In the genomic region with DNA sequence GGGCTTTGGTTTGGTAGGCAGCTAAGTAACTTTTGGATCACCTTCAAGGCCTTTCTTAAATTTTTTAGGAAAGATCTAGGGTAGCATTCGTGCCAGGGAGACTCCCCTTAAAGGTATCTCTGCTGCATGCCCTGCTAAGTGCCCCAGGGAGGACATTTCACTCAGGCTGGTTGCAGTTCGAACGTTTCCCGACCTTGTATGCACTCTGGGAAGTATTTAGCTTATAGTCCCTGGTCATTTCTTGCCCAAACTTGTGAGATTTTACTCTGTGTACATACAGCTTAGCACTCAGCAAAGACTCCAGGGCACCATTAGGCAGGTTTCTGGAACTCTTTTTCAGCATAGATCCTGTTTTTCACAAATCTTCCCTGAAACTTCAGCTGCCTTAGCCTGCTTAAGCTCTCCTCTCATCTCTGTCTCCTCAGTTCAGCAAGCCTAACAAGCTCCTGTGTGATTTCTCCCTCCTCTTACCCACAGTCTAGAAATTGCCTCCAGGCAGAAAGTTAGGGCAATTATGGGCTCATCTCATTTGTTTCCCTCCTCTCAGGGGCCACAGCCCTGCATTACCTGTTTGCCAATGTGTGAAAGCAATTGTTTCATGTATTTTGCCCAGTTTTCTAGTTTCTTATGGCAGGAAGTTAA, we compare ENCODE assay signal across 20 cellular contexts.
DNase-seq lines count a peak whose midpoint lies in the region; FAIRE-seq and TF ChIP-seq lines count a peak whose summit lies in the region.
"Had no signal": no experiment of that assay in that cellular context is flagged by ENCODE, and none has a peak within 500 bp of the region (broad histone marks: within the 10 kb centered on the region; RNA-seq: fewer than 3 reads in every experiment).

No MANE protein-coding gene starts in this region.

- H3K9me3 Mint-ChIP-seq in chondrocyte (ENCODE audit: low read depth): no peaks in the 10 kb centered on the region
- H3K9me3 Mint-ChIP-seq: activated naive CD8-positive, alpha-beta T cell treated with anti-CD3 and anti-CD28 coated beads, Interleukin-2, amount 50 U/mL, for 24 hours; activated T-helper 2 cell treated with anti-CD3 and anti-CD28 coated beads, Interferon-gamma antibody, Interleukin-2, Interleukin-4, amounts not matched to agents 10 μg/mL and 5 μg/mL and 100 μg/mL, durations not matched to agents 14 hours and 24 hours and 36 hours; naive thymus-derived CD8-positive, alpha-beta T cell had no signal

- peaks cover 50% of the 10 kb centered on the region for H3K4me1 Mint-ChIP-seq in chondrocyte (ENCODE audit: low read depth)
- H3K4me1 Mint-ChIP-seq: activated naive CD8-positive, alpha-beta T cell treated with anti-CD3 and anti-CD28 coated beads, Interleukin-2, amount 50 U/mL, for 24 hours; CD4-positive, CD25-positive, alpha-beta regulatory T cell had no signal

- H3K27ac ChIP-seq in right atrium auricular region (peak overlapping the region; percentile 9 to 44), subcutaneous abdominal adipose tissue (ENCODE audit: low read depth, low read length) (peak overlapping the region; percentile 60), adrenal gland (peak overlapping the region in 1 of 5 donors; percentile 31)
- H3K27ac ChIP-seq: stomach had no signal

- H3K36me3 Mint-ChIP-seq in chondrocyte (ENCODE audit: low read depth): no peaks in the 10 kb centered on the region

- H3K4me1 ChIP-seq in right atrium auricular region (peaks cover 0 to 27% of the 10 kb centered on the region in 2 donors), subcutaneous abdominal adipose tissue (ENCODE audit: control insufficient read depth in 5 of 5, insufficient read depth in 5 of 5, low read length in 5 of 5) (peaks cover 5 to 38% (median 24%) of the 10 kb centered on the region in 5 donors), adrenal gland (replicated peaks in 1 of 2) (peaks cover 13 to 16% of the 10 kb centered on the region in 2 donors)

- H3K27me3 ChIP-seq in right atrium auricular region: no peaks in the 10 kb centered on the region
- H3K27me3 ChIP-seq in subcutaneous abdominal adipose tissue (ENCODE audit: control insufficient read depth in 5 of 5, insufficient read depth in 4 of 5, low read length in 5 of 5): peaks cover 0 to 2% (median 0%) of the 10 kb centered on the region in 5 donors
- no peaks in the 10 kb centered on the region for H3K27me3 ChIP-seq in adrenal gland
- H3K27me3 ChIP-seq: heart right ventricle, stomach had no signal

- peak overlapping the region in 3 of 5 donors; percentile 35 to 42 (median 36) for H3K9ac ChIP-seq in subcutaneous abdominal adipose tissue (ENCODE audit: low read length in 5 of 5)

- intact Hi-C loops in adrenal gland (cut with DNase I): no loop called here

- TF ChIP-seq CTCF in chondrocyte (IDR thresholded peaks at IDR 0.05) (no peak), right atrium auricular region (IDR thresholded peaks at IDR 0.05) (no peak), adrenal gland (IDR thresholded peaks at IDR 0.05) (no peak)

- no peaks in the 10 kb centered on the region for H3K27me3 Mint-ChIP-seq in chondrocyte (ENCODE audit: low read depth)
- H3K27me3 Mint-ChIP-seq: activated naive CD8-positive, alpha-beta T cell treated with anti-CD3 and anti-CD28 coated beads, Interleukin-2, amount 50 U/mL, for 24 hours; CD4-positive, CD25-positive, alpha-beta regulatory T cell; naive thymus-derived CD8-positive, alpha-beta T cell had no signal

- no peak for FAIRE-seq in frontal cortex (lab: Jason Lieb, UNC)

- H3K27ac Mint-ChIP-seq in chondrocyte (ENCODE audit: unreplicated experiment): peak overlapping the region; percentile 52
- H3K27ac Mint-ChIP-seq: activated naive CD8-positive, alpha-beta T cell treated with anti-CD3 and anti-CD28 coated beads, Interleukin-2, amount 50 U/mL, for 24 hours; activated T-helper 2 cell treated with anti-CD3 and anti-CD28 coated beads, Interferon-gamma antibody, Interleukin-2, Interleukin-4, amounts not matched to agents 10 μg/mL and 5 μg/mL and 100 μg/mL, durations not matched to agents 14 hours and 24 hours and 36 hours; CD4-positive, CD25-positive, alpha-beta regulatory T cell; naive thymus-derived CD8-positive, alpha-beta T cell had no signal

- H3K36me3 ChIP-seq in right atrium auricular region: no peaks in the 10 kb centered on the region
- H3K36me3 ChIP-seq in subcutaneous abdominal adipose tissue (ENCODE audit: control insufficient read depth in 5 of 5, insufficient read depth in 5 of 5, low read length in 5 of 5): no peaks in the 10 kb centered on the region
- H3K36me3 ChIP-seq in adrenal gland (replicated peaks in 1 of 2): no peaks in the 10 kb centered on the region
- H3K36me3 ChIP-seq: stomach had no signal

- DNase-seq in NCI-H146 treated with DMSO at 0.1 percent for 48 hours (lab: John Stamatoyannopoulos, UW; ENCODE audit: unreplicated experiment): peak; percentile 74
- DNase-seq in chondrocyte (ENCODE audit: low spot score): no peak
- no peak for DNase-seq in right atrium auricular region (ENCODE audit: low spot score)
- no peak for DNase-seq in frontal cortex (ENCODE audit: low spot score in 2 of 2)
- DNase-seq in iPS-NIHi11 (ENCODE audit: low spot score): no peak
- DNase-seq in adrenal gland: no peak
- DNase-seq: activated naive CD8-positive, alpha-beta T cell treated with anti-CD3 and anti-CD28 coated beads, Interleukin-2, amount 50 U/mL, for 24 hours; caudate nucleus; CD4-positive, CD25-positive, alpha-beta regulatory T cell; heart right ventricle; kidney; mesendoderm; naive thymus-derived CD8-positive, alpha-beta T cell; NCI-H1930; posterior cingulate gyrus; stimulated activated CD4-positive, alpha-beta T cell treated with anti-CD3 and anti-CD28 coated beads, Interleukin-4, amount 100 ng/mL, for 24 hours; stomach; SW 1271 had no signal

- WGBS in adrenal gland, 4 donors: 39 to 53% (median 48%) methylated on average over 4 of the region's 4 CpGs

- no peak overlapping the region for H3K4me3 ChIP-seq in right atrium auricular region
- no peak overlapping the region for H3K4me3 ChIP-seq in subcutaneous abdominal adipose tissue (ENCODE audit: low read depth in 1 of 5, low read length in 5 of 5)
- H3K4me3 ChIP-seq in adrenal gland: no peak overlapping the region
- H3K4me3 ChIP-seq: heart right ventricle, stomach had no signal

- TF ChIP-seq POLR2A in adrenal gland (IDR thresholded peaks at IDR 0.05): no peak

- H3K9me3 ChIP-seq in right atrium auricular region: no peaks in the 10 kb centered on the region
- peaks cover 0 to 5% (median 0%) of the 10 kb centered on the region in 5 donors for H3K9me3 ChIP-seq in subcutaneous abdominal adipose tissue (ENCODE audit: control insufficient read depth in 5 of 5, low read length in 5 of 5)
- H3K9me3 ChIP-seq in adrenal gland (replicated peaks in 1 of 3): no peaks in the 10 kb centered on the region
- H3K9me3 ChIP-seq: stomach had no signal

- no peak overlapping the region for H3K4me3 Mint-ChIP-seq in chondrocyte (ENCODE audit: unreplicated experiment)
- H3K4me3 Mint-ChIP-seq: activated naive CD8-positive, alpha-beta T cell treated with anti-CD3 and anti-CD28 coated beads, Interleukin-2, amount 50 U/mL, for 24 hours; CD4-positive, CD25-positive, alpha-beta regulatory T cell; naive thymus-derived CD8-positive, alpha-beta T cell had no signal
